In the genomic region with DNA sequence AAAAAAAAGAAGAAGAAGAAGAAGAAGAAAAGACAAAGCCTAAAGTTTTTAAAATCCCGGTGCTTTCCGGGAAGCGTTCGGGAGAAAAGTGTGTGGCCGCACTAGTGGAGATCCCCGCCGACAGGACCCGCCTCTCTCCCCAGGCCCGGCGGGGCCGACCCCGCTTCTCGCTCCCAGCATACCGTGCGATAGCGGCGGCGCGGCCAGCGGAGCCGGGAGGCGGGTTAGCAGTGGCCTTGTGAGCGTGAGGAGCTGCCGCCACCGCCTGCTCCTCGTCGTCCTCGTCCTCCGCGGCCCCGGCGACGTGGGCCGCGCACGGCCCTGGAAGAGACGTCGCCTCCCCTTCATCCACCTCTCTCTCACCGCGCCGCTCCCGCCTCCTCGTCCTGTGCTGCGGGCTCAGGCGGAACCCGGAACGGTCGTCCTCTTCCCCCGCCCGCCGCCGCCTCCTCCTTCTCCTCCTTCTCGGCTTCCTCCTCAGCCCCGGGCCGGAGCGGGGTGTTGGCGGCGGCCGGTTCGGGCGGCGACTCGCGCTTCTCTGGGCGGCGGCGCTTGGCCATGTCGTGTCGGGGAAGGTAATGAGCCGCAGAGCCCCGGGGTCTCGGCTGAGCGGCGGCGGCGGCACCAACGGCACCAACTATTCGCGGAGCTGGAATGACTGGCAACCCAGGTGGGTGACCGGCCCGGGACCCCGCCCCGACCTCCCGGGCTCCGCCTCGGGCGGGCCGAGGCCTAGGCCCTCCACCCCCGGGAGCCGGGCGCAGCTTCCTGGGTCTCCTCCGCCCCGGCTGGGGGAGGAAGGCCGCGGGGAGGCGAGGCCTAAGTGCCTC, we compare ENCODE assay signal across 8 cellular contexts.
A peak's percentile ranks its signal among the peaks of the same experiment; 100 is the strongest.
DNase-seq lines count a peak whose midpoint lies in the region; ATAC-seq, FAIRE-seq and TF ChIP-seq lines count a peak whose summit lies in the region.
"Not testable (repeated sequence)": the region's sequence is repeated elsewhere in the genome, so short reads cannot be mapped to it uniquely, and the experiment has no call there.

No MANE protein-coding gene starts in this region.

- DNase-seq in GM12891 (ENCODE audit: insufficient read length, low spot score) (peak; percentile 42), NCI-H1436 (lab: John Stamatoyannopoulos, UW) (peak; percentile 27), T-helper 22 cell (ENCODE audit: low read depth) (peak; percentile 58), left ventricle myocardium superior (peak; percentile 89), posterior cingulate gyrus (peak; percentile 46 to 94 (median 72)), tibial artery (peak; percentile 69 to 85)

- TF ChIP-seq POLR2A in GM12891 (IDR thresholded peaks at IDR 0.05; ENCODE audit: low read depth, low read length): peak; percentile 74

- not testable (repeated sequence) for TF ChIP-seq CTCF in tibial artery (IDR thresholded peaks at IDR 0.05)

- H3K36me3 ChIP-seq in tibial artery: not testable (repeated sequence)

- H3K27ac ChIP-seq in angular gyrus (ENCODE audit: low read depth, low read length) (peak overlapping the region; percentile 55), tibial artery (peak overlapping the region; percentile 92 to 99)

- ATAC-seq in HG02798 (IDR thresholded peaks at IDR 0.05; ENCODE audit: poor library complexity, unreplicated experiment): peak; percentile 88
- peak; percentile 96 for ATAC-seq in left ventricle myocardium superior

- H3K4me3 ChIP-seq in tibial artery: peak overlapping the region; percentile 72 to 89

- not testable (repeated sequence) for H3K9me3 ChIP-seq in tibial artery

- H3K27me3 ChIP-seq in tibial artery: not testable (repeated sequence)

- H3K4me1 ChIP-seq in tibial artery: not testable (repeated sequence)

- intact Hi-C loops in left ventricle myocardium superior (cut with micrococcal nuclease); posterior cingulate gyrus (cut with DNase I); tibial artery (cut with DNase I; ENCODE audit: low total_unique reads): not testable (repeated sequence)

- FAIRE-seq in GM12891 (lab: Jason Lieb, UNC): not testable (repeated sequence)

TF ChIP-seq in GM12891, 5 proteins besides CTCF, POLR2A, EP300 and RAD21:
- TF ChIP-seq TAF1 (IDR thresholded peaks at IDR 0.05; ENCODE audit: low read depth, low read length) (peak; percentile 62), POLR2AphosphoS5 (IDR thresholded peaks at IDR 0.05; ENCODE audit: low read depth, low read length) (peak; percentile 67), POU2F2 (IDR thresholded peaks at IDR 0.05; ENCODE audit: low read depth, low read length) (0 out of 2 replicates have a peak, but pooled peaks have one; percentile 45)

Comparison
In these comparisons a context has a peak if more than half of its experiments do, and no peak if none do; other contexts are left out.
1. Peak in every context shown above with its lines: DNase-seq, ATAC-seq, H3K4me3 ChIP-seq and H3K27ac ChIP-seq.
2. DNase-seq: peak in every context shown above with its lines; median percentile 89 in left ventricle myocardium superior; 77 in tibial artery; 72 in posterior cingulate gyrus; 58 in T-helper 22 cell; 42 in GM12891; 27 in NCI-H1436.